20 cellular contexts compared by ENCODE assay signal in genomic region chr5:655406-655805, GRCh38. TPM values are rescaled to one million over a fixed set of nuclear protein-coding genes. Genes with fewer than 3 reads are reported as not detected.
DNase-seq lines count a peak whose midpoint lies in the region; ATAC-seq and TF ChIP-seq lines count a peak whose summit lies in the region.
"Had no signal": no experiment of that assay in that cellular context is flagged by ENCODE, and none has a peak within 500 bp of the region (broad histone marks: within the 10 kb centered on the region; RNA-seq: fewer than 3 reads in every experiment).

No MANE protein-coding gene starts in this region.

- H4K91ac ChIP-seq in mesenchymal stem cell (ENCODE audit: low read length), result peak overlapping the region; percentile 50

- H4K8ac ChIP-seq in mesenchymal stem cell (ENCODE audit: low read length), result no peak overlapping the region

- H3K9me3 ChIP-seq in right cardiac atrium (ENCODE audit: control insufficient read depth, low read length) (peaks cover 3% of the 10 kb centered on the region), heart right ventricle (peaks cover 0 to 13% (median 0%) of the 10 kb centered on the region in 11 donors), mesenchymal stem cell (ENCODE audit: control insufficient read depth, low read length) (no peaks in the 10 kb centered on the region), aorta (ENCODE audit: control insufficient read depth, low read length) (peaks cover 6% of the 10 kb centered on the region)
- H3K9me3 ChIP-seq: HAP-1 had no signal

- H3K79me1 ChIP-seq in mesenchymal stem cell (replicated peaks; ENCODE audit: low read length, poor library complexity, severe bottlenecking), result peaks cover 14% of the 10 kb centered on the region

- H3K9me3 Mint-ChIP-seq in chondrocyte (ENCODE audit: low read depth), result peaks cover 8% of the 10 kb centered on the region
- H3K9me3 Mint-ChIP-seq: CD4-positive, alpha-beta T cell; IgD-negative memory B cell had no signal

- H3K27me3 Mint-ChIP-seq in chondrocyte (ENCODE audit: low read depth), result no peaks in the 10 kb centered on the region
- H3K27me3 Mint-ChIP-seq: CD4-positive, alpha-beta T cell; IgD-negative memory B cell had no signal

- no peak for ATAC-seq in right cardiac atrium
- ATAC-seq in heart right ventricle, result no peak
- no peak for ATAC-seq in aorta (ENCODE audit: low FRiP score)
- ATAC-seq in GM18858 (IDR thresholded peaks at IDR 0.05; ENCODE audit: unreplicated experiment), result no peak
- ATAC-seq: HepG2 had no signal

- no peak overlapping the region for H3K14ac ChIP-seq in mesenchymal stem cell (ENCODE audit: low read length in 2 of 2)

- no peak overlapping the region for H3K4me3 Mint-ChIP-seq in chondrocyte (ENCODE audit: unreplicated experiment)
- H3K4me3 Mint-ChIP-seq: CD4-positive, alpha-beta T cell; IgD-negative memory B cell had no signal

- WGBS in right cardiac atrium, result 97% methylated on average over 13 of the region's 13 CpGs
- WGBS in heart right ventricle, 2 donors, result 91 to 94% methylated on average over 13 of the region's 13 CpGs
- WGBS in mesenchymal stem cell, result 99% methylated on average over 12 of the region's 13 CpGs
- 96 to 97% methylated on average over 13 of the region's 13 CpGs for WGBS in aorta, 2 donors

- H3K27ac Mint-ChIP-seq in chondrocyte (ENCODE audit: unreplicated experiment), result no peak overlapping the region
- H3K27ac Mint-ChIP-seq: CD4-positive, alpha-beta T cell; IgD-negative memory B cell had no signal

- H3K4me1 Mint-ChIP-seq in chondrocyte (ENCODE audit: low read depth), result no peaks in the 10 kb centered on the region
- H3K4me1 Mint-ChIP-seq: IgD-negative memory B cell had no signal

- peaks cover 11% of the 10 kb centered on the region for H3K36me3 Mint-ChIP-seq in chondrocyte (ENCODE audit: low read depth)

- no peak overlapping the region for H3K9ac ChIP-seq in mesenchymal stem cell (ENCODE audit: low read length)
- H3K9ac ChIP-seq: GM23248 had no signal

- no peak overlapping the region for H2AK5ac ChIP-seq in mesenchymal stem cell (ENCODE audit: low read length, severe bottlenecking)

- H3K18ac ChIP-seq in mesenchymal stem cell (ENCODE audit: low read depth in 1 of 2, low read length in 2 of 2), result no peak overlapping the region

- intact Hi-C loops in right cardiac atrium (cut with DNase I), result no loop called here
- intact Hi-C loops in heart right ventricle (cut with DNase I), result no loop called here
- intact Hi-C loops in aorta (cut with DNase I), result no loop called here

- H2BK120ac ChIP-seq in mesenchymal stem cell (ENCODE audit: low read depth, low read length), result no peak overlapping the region

- H2BK15ac ChIP-seq in mesenchymal stem cell (ENCODE audit: low read depth, poor library complexity, severe bottlenecking), result no peak overlapping the region

- H3K4me2 ChIP-seq in mesenchymal stem cell (ENCODE audit: low read length, poor library complexity, severe bottlenecking), result no peak overlapping the region

- no peak overlapping the region for H3K27ac ChIP-seq in right cardiac atrium (ENCODE audit: low read length)
- no peak overlapping the region for H3K27ac ChIP-seq in heart right ventricle
- no peak overlapping the region for H3K27ac ChIP-seq in mesenchymal stem cell (ENCODE audit: low read length, poor library complexity, severe bottlenecking)
- no peak overlapping the region for H3K27ac ChIP-seq in aorta (ENCODE audit: low read depth in 1 of 2, low read length in 2 of 2)
- H3K27ac ChIP-seq: GM23248 had no signal

- no peak overlapping the region for H2BK12ac ChIP-seq in mesenchymal stem cell (ENCODE audit: low read length in 2 of 2)

- DNase-seq in right cardiac atrium, result peak in 2 of 3 donors; percentile 0 to 20
- no peak for DNase-seq in heart right ventricle
- DNase-seq in chondrocyte (ENCODE audit: low spot score), result peak; percentile 30
- DNase-seq in mesenchymal stem cell, result no peak
- DNase-seq in aorta, result peak; percentile 18 to 52
- DNase-seq in DMS53 treated with DMSO at 0.1 percent for 48 hours (lab: John Stamatoyannopoulos, UW; ENCODE audit: unreplicated experiment), result no peak
- no peak for DNase-seq in cortex of kidney (lab: John Stamatoyannopoulos, UW)
- DNase-seq: ACHN; BE2C; C1 segment of cervical spinal cord; CD4-positive, alpha-beta T cell; DMS153; DMS79 treated with DMSO at 0.1 percent for 48 hours; GF-D8; GM23248; KBM-7 had no signal

- no peak overlapping the region for H3K4ac ChIP-seq in mesenchymal stem cell (ENCODE audit: low read depth in 1 of 2, low read length in 2 of 2)

- H3K27me3 ChIP-seq in right cardiac atrium (ENCODE audit: control insufficient read depth, insufficient read depth) (no peaks in the 10 kb centered on the region), heart right ventricle (no peaks in the 10 kb centered on the region), mesenchymal stem cell (ENCODE audit: control insufficient read depth in 1 of 2, insufficient read depth in 1 of 2, low read length in 2 of 2) (no peaks in the 10 kb centered on the region), aorta (ENCODE audit: control insufficient read depth in 1 of 2, insufficient read depth in 2 of 2, low read length in 1 of 2) (no peaks in the 10 kb centered on the region)
- H3K27me3 ChIP-seq: BE2C had no signal

- H3K36me3 ChIP-seq in heart right ventricle, result peaks cover 0 to 40% (median 5%) of the 10 kb centered on the region in 9 donors
- peaks cover 8 to 40% of the 10 kb centered on the region in 2 experiments for H3K36me3 ChIP-seq in mesenchymal stem cell (ENCODE audit: control insufficient read depth in 1 of 2, insufficient read depth in 2 of 2, low read depth in 1 of 2, low read length in 2 of 2)
- no peaks in the 10 kb centered on the region for H3K36me3 ChIP-seq in aorta (ENCODE audit: control insufficient read depth in 1 of 2, insufficient read depth in 2 of 2, low read length in 1 of 2)

- H3K4me3 ChIP-seq in right cardiac atrium (ENCODE audit: low read length), result no peak overlapping the region
- no peak overlapping the region for H3K4me3 ChIP-seq in heart right ventricle
- no peak overlapping the region for H3K4me3 ChIP-seq in mesenchymal stem cell (ENCODE audit: insufficient read depth in 1 of 2, low read depth in 1 of 2, low read length in 2 of 2)
- no peak overlapping the region for H3K4me3 ChIP-seq in aorta (ENCODE audit: low read length in 2 of 2)
- H3K4me3 ChIP-seq: GM23248, HAP-1 had no signal

- no peak overlapping the region for H3K23ac ChIP-seq in mesenchymal stem cell (ENCODE audit: low read length in 2 of 2)

- no peak overlapping the region for H2AFZ ChIP-seq in mesenchymal stem cell (ENCODE audit: low read depth, low read length)
- H2AFZ ChIP-seq: GM23248 had no signal

- no peak for TF ChIP-seq CTCF in heart right ventricle (IDR thresholded peaks at IDR 0.05)
- TF ChIP-seq CTCF in chondrocyte (IDR thresholded peaks at IDR 0.05), result no peak

- H3K4me1 ChIP-seq in right cardiac atrium (ENCODE audit: control insufficient read depth, insufficient read depth, low read length) (no peaks in the 10 kb centered on the region), heart right ventricle (no peaks in the 10 kb centered on the region), mesenchymal stem cell (ENCODE audit: control insufficient read depth, insufficient read depth, low read depth, low read length) (peaks cover 12% of the 10 kb centered on the region), aorta (ENCODE audit: control insufficient read depth in 1 of 2, insufficient read depth in 2 of 2, low read length in 2 of 2) (no peaks in the 10 kb centered on the region)
- H3K4me1 ChIP-seq: BE2C, HAP-1 had no signal

- no peak overlapping the region for H2BK5ac ChIP-seq in mesenchymal stem cell (ENCODE audit: low read depth, low read length, poor library complexity, severe bottlenecking)

RNA-seq across cellular contexts. Expression of gene TPPP, which starts 37.7 kb away (rescaled TPM):
- total RNA-seq in right cardiac atrium (10 to 100 TPM; 15.8 to 30.1 (median 22.7) TPM), heart right ventricle (10 to 100 TPM in 7 of 10 donors, 1 to 10 TPM in 3; 9.7 to 50.6 (median 12.9) TPM), chondrocyte (0.07 to 0.70 TPM (median 0.56 TPM) in 3 replicates), aorta (1 to 10 TPM; 5.6 to 9.8 TPM)
- polyA plus RNA-seq in right cardiac atrium (12.2 TPM), heart right ventricle (1 to 10 TPM; 4.6 to 5.9 TPM), aorta (1 to 10 TPM; 2.5 to 4.7 TPM)
- 1.9 TPM for polyA plus RNA-seq in mesenchymal stem cell (2013, experiment 1 of 2)
- 1.9 TPM for polyA plus RNA-seq in mesenchymal stem cell (2013, experiment 2 of 2)
- total RNA-seq: GM23248, HepG2 had no signal
- polyA plus RNA-seq: GM23248, IgD-negative memory B cell had no signal

RNA-seq across cellular contexts. Expression of gene CEP72, which starts 43.3 kb away (rescaled TPM):
- total RNA-seq in right cardiac atrium (1 to 10 TPM; 1.2 to 3.4 (median 2.2) TPM), heart right ventricle (1 to 10 TPM in 7 of 10 donors, under 1 TPM in 3; 0.66 to 2.0 (median 1.4) TPM), chondrocyte (2.7 to 4.5 TPM (median 3.3 TPM) in 3 replicates), aorta (1 to 10 TPM; 2.2 to 6.5 TPM)
- polyA plus RNA-seq in right cardiac atrium (1.1 TPM), heart right ventricle (1 to 10 TPM; 1.3 to 2.4 TPM), aorta (under 1 TPM in 1 of 2 donors, not detected in 1; 0.82 TPM)
- polyA plus RNA-seq in mesenchymal stem cell (2013, experiment 1 of 2), result 0.48 TPM
- 0.42 TPM for polyA plus RNA-seq in mesenchymal stem cell (2013, experiment 2 of 2)

Comparison
In these comparisons a context has a peak if more than half of its experiments do, and no peak if none do; other contexts are left out.
1. DNase-seq: peak in right cardiac atrium (2 of 3), chondrocyte (single experiment) and aorta (2 of 2); none in heart right ventricle (0 of 2), mesenchymal stem cell (single experiment), DMS53 treated with DMSO at 0.1 percent for 48 hours (single experiment) and cortex of kidney (single experiment).